29 cellular contexts compared by ENCODE assay signal in the genomic region with DNA sequence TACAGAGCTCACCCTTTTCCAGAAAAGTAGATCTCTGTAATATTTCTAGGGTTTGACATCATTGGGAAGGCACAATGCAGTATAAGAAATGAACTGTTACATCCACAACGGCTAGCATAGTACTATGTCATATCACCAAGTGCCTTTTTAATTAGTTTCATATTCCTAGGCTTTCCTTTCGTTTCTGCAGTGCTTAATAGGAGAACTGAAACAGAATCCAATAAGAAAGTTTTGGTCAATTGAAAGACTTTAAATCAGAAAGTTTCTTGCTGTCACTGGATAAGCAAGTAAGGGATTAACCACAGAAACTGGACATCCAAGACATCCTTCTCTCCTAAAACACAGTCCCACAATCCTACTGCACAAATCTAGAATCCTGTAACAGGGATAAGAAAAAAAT. TPM values are rescaled to one million over a fixed set of nuclear protein-coding genes. Genes with fewer than 3 reads are reported as not detected.
"Had no signal": no experiment of that assay in that cellular context is flagged by ENCODE, and none has a peak within 500 bp of the region (broad histone marks: within the 10 kb centered on the region; RNA-seq: fewer than 3 reads in every experiment).

No MANE protein-coding gene starts in this region.

- H3K9me3 ChIP-seq: esophagus muscularis mucosa, heart right ventricle, left lung, prostate gland, right atrium auricular region, suprapubic skin, transverse colon, upper lobe of right lung, uterus had no signal

- H3K4me2 ChIP-seq: smooth muscle cell had no signal

- H3K36me3 ChIP-seq: esophagus muscularis mucosa, heart right ventricle, left lung, prostate gland, right atrium auricular region, suprapubic skin, transverse colon, upper lobe of right lung, uterus had no signal

- H3K4me3 ChIP-seq: esophagus muscularis mucosa, heart right ventricle, left lung, prostate gland, right atrium auricular region, smooth muscle cell, suprapubic skin, transverse colon, upper lobe of right lung, uterus had no signal

- FAIRE-seq: endothelial cell of umbilical vein had no signal

- ATAC-seq: heart right ventricle; left cardiac atrium; left lung; naive thymus-derived CD4-positive, alpha-beta T cell; sciatic nerve; stimulated activated naive CD8-positive, alpha-beta T cell treated with anti-CD3 and anti-CD28 coated beads, Interleukin-15, amount 100 ng/mL, for 72 hours; upper lobe of right lung had no signal

- H3K27me3 ChIP-seq: right atrium auricular region, upper lobe of right lung, uterus had no signal

- H3K27ac ChIP-seq: esophagus muscularis mucosa, heart right ventricle, left lung, prostate gland, right atrium auricular region, suprapubic skin, transverse colon, upper lobe of right lung, uterus had no signal

- DNase-seq: dermis blood vessel endothelial cell; effector memory CD4-positive, alpha-beta T cell; foreskin melanocyte; glutamatergic neuron; heart right ventricle; hippocampal formation; left cardiac atrium; left lung; mesendoderm; midbrain; naive thymus-derived CD4-positive, alpha-beta T cell; nucleus accumbens; stimulated activated CD4-positive, alpha-beta T cell treated with anti-CD3 and anti-CD28 coated beads, Interleukin-12 subunit alpha, Interleukin-12 subunit beta, amount 100 ng/mL, for 4 hours; stimulated activated CD4-positive, alpha-beta T cell treated with anti-CD3 and anti-CD28 coated beads, Interleukin-1b, Interleukin-23, amount 100 ng/mL, for 48 hours; stimulated activated CD4-positive, alpha-beta T cell treated with anti-CD3 and anti-CD28 coated beads, Interleukin-4, amount 100 ng/mL, for 1 hour; stimulated activated CD8-positive, alpha-beta memory T cell treated with anti-CD3 and anti-CD28 coated beads, Interleukin-4, amount 100 ng/mL, for 48 hours; stimulated activated naive CD4-positive, alpha-beta T cell; stimulated activated naive CD8-positive, alpha-beta T cell treated with anti-CD3 and anti-CD28 coated beads, Interleukin-15, amount 100 ng/mL, for 72 hours; transverse colon; upper lobe of right lung; uterus had no signal

- H3K4me1 ChIP-seq: prostate gland, suprapubic skin, upper lobe of right lung, uterus had no signal

RNA-seq across cellular contexts. Expression of a gene that starts 3.5 kb away (rescaled TPM):
- total RNA-seq: dermis blood vessel endothelial cell, endothelial cell of umbilical vein, osteocyte had no signal
- polyA plus RNA-seq: endothelial cell of umbilical vein had no signal
